In the genomic region with DNA sequence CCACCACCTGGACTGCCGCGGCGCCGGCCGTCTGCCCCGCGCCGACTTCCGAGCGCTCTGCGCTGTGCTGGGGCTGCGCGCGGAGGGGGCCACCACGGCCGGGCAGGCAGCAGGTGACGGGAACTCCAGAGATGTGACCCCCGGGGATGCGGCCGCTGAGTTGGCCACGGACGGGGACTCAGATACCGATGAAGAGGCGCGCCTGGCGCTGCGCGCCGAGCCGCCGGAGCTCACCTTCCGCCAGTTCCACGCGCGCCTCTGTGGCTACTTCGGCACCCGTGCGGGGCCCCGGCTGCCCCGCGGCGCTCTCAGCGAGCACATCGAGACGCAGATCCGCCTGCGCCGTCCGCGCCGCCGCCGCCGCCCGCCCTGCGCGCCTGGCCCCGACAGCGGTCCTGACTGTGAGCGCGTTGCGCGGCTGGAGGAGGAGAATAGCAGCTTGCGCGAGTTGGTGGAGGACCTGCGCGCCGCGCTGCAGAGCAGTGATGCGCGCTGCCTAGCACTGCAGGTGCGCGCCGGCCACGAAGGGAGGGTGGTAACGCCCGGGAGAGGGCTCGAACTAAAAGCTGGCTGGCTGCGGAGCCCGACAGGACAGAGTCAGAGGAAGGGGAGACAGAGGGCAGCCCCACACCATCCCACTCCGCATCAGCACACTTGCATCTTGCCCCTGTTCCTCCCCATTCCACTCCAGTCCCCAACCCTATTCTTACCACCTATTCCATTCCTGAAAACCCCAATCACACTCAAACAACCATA, we compare ENCODE assay signal across 8 cellular contexts. TPM values are rescaled to one million over a fixed set of nuclear protein-coding genes. Genes with fewer than 3 reads are reported as not detected.
A peak's percentile ranks its signal among the peaks of the same experiment; 100 is the strongest.
DNase-seq lines count a peak whose midpoint lies in the region; ATAC-seq, FAIRE-seq and TF ChIP-seq lines count a peak whose summit lies in the region.

No MANE protein-coding gene starts in this region.

- ATAC-seq in mucosa of descending colon (peak; percentile 25), upper lobe of right lung (peak; percentile 1), HG03354 (IDR thresholded peaks at IDR 0.05; ENCODE audit: poor library complexity, severe bottlenecking, unreplicated experiment) (no peak)

- H3K27ac ChIP-seq in BLaER1 (no peak overlapping the region), mammary epithelial cell (ENCODE audit: insufficient read depth, low read depth, low read length) (no peak overlapping the region), upper lobe of right lung (peak overlapping the region; percentile 85)

- H3K4me2 ChIP-seq in BLaER1 (peak overlapping the region; percentile 100), mammary epithelial cell (ENCODE audit: insufficient read depth, low read depth, low read length) (peak overlapping the region; percentile 77)

- no peak overlapping the region for H2AFZ ChIP-seq in mammary epithelial cell (ENCODE audit: low read depth, low read length)

- H3K4me1 ChIP-seq in BLaER1 (peaks cover 87% of the 10 kb centered on the region), mammary epithelial cell (ENCODE audit: insufficient read depth, low read length) (peaks cover 16% of the 10 kb centered on the region), mucosa of descending colon (ENCODE audit: low read depth) (peaks cover 25% of the 10 kb centered on the region), upper lobe of right lung (peaks cover 35% of the 10 kb centered on the region)

- H3K9ac ChIP-seq in BLaER1 (peak overlapping the region; percentile 25; the same call in 1 of the 2 replicates), mammary epithelial cell (ENCODE audit: insufficient read depth, low read length) (no peak overlapping the region)

- H3K27me3 ChIP-seq in BLaER1 (peaks cover 63% of the 10 kb centered on the region), mammary epithelial cell (ENCODE audit: insufficient read depth, low read length) (peaks cover 34% of the 10 kb centered on the region), upper lobe of right lung (peaks cover 12% of the 10 kb centered on the region)

- H4K20me1 ChIP-seq in BLaER1, result peaks cover 28% of the 10 kb centered on the region
- peaks cover 3% of the 10 kb centered on the region for H4K20me1 ChIP-seq in mammary epithelial cell (ENCODE audit: insufficient read depth, low read length)

- FAIRE-seq in GM12891 (lab: Jason Lieb, UNC), result no peak

- no TSS peak for BruUV-seq in mammary epithelial cell (replicated peaks; lab: Mats Ljungman, UMichigan)

- TF ChIP-seq CTCF in mammary epithelial cell (conservative IDR thresholded peaks at IDR 0.05 in 1 of 2, IDR thresholded peaks at IDR 0.05 in 1 of 2; ENCODE audit: extremely low read depth in 1 of 2, insufficient read depth in 1 of 2, low read depth in 1 of 2, low read length in 2 of 2), result no peak
- TF ChIP-seq CTCF in mucosa of descending colon (IDR thresholded peaks at IDR 0.05), result no peak
- no peak for TF ChIP-seq CTCF in upper lobe of right lung (IDR thresholded peaks at IDR 0.05)

- TF ChIP-seq POLR2A in GM12891 (IDR thresholded peaks at IDR 0.05; ENCODE audit: low read depth, low read length), result no peak

- CTCF ChIA-PET in mammary epithelial cell (lab: Charles Lee; ENCODE audit: low non-redundant PET), result no interaction called here

- WGBS in mammary epithelial cell (ENCODE audit: low coverage, missing lambda C conversion rate), result 3% methylated on average over 55 of the region's 81 CpGs

- H3K9me3 ChIP-seq in BLaER1, result no peaks in the 10 kb centered on the region
- no peaks in the 10 kb centered on the region for H3K9me3 ChIP-seq in mammary epithelial cell (replicated peaks; ENCODE audit: insufficient read depth, low read length)
- H3K9me3 ChIP-seq in mucosa of descending colon, result no peaks in the 10 kb centered on the region
- H3K9me3 ChIP-seq in upper lobe of right lung, result no peaks in the 10 kb centered on the region

- in situ Hi-C loops in mammary epithelial cell (cut with MboI; ENCODE audit: low sequenced_read_pairs in 2 of 2), result no loop called here

- intact Hi-C loops in mammary epithelial cell (cut with micrococcal nuclease) (no loop called here), mucosa of descending colon (cut with DNase I, micrococcal nuclease) (no loop called here), upper lobe of right lung (cut with DNase I) (no loop called here)

- H3K36me3 ChIP-seq in BLaER1 (no peaks in the 10 kb centered on the region), mammary epithelial cell (ENCODE audit: insufficient read depth, low read length) (no peaks in the 10 kb centered on the region), mucosa of descending colon (ENCODE audit: low read depth) (no peaks in the 10 kb centered on the region), upper lobe of right lung (no peaks in the 10 kb centered on the region)

- H3K4me3 ChIP-seq in BLaER1 (peak overlapping the region; percentile 69), mammary epithelial cell (replicated peaks in 1 of 3; ENCODE audit: insufficient read depth in 1 of 3, low read depth in 2 of 3, low read length in 3 of 3) (no peak overlapping the region), mucosa of descending colon (peak overlapping the region; percentile 4), upper lobe of right lung (peak overlapping the region; percentile 63)

- no peaks in the 10 kb centered on the region for H3K79me2 ChIP-seq in mammary epithelial cell (ENCODE audit: insufficient read depth, low read length)

- DNase-seq in NCI-H2196 (lab: John Stamatoyannopoulos, UW; ENCODE audit: unreplicated experiment) (peak; percentile 57), mammary epithelial cell (no peak), mucosa of descending colon (peak in 1 of 3 donors; percentile 7), upper lobe of right lung (no peak), nucleus accumbens (lab: John Stamatoyannopoulos, UW) (no peak), GM12891 (ENCODE audit: insufficient read length, low spot score) (no peak)

- dilution Hi-C loops in mammary epithelial cell (cut with HindIII; ENCODE audit: low sequenced_read_pairs), result no loop called here

TF ChIP-seq in GM12891, 5 proteins besides CTCF, POLR2A, EP300 and RAD21:
- TF ChIP-seq SPI1 (IDR thresholded peaks at IDR 0.05; ENCODE audit: low read depth, low read length), result no peak
- no peak for TF ChIP-seq TAF1 (IDR thresholded peaks at IDR 0.05; ENCODE audit: low read depth, low read length)
- TF ChIP-seq POLR2AphosphoS5 (IDR thresholded peaks at IDR 0.05; ENCODE audit: low read depth, low read length), result no peak
- no peak for TF ChIP-seq PAX5 (IDR thresholded peaks at IDR 0.05; ENCODE audit: insufficient read depth, low read length, severe bottlenecking)
- TF ChIP-seq POU2F2 (IDR thresholded peaks at IDR 0.05; ENCODE audit: low read depth, low read length), result no peak

RNA-seq across cellular contexts. Expression of gene EFCC1, which starts 0.9 kb away (rescaled TPM):
- total RNA-seq in mammary epithelial cell, result under 1 TPM in 1 of 2 donors, not detected in 1; under 0.01 TPM
- not detected for polyA plus RNA-seq in mammary epithelial cell
- polyA minus RNA-seq in mammary epithelial cell, result not detected
- 10 to 100 TPM in 1 of 3 donors, 1 to 10 TPM in 2; 1.8 to 12.0 (median 3.6) TPM for total RNA-seq in mucosa of descending colon
- 17.2 TPM for total RNA-seq in upper lobe of right lung
- not detected for polyA plus RNA-seq in GM12891 (2012; ENCODE audit: low read depth, missing spikeins)

RNA-seq across cellular contexts. Expression of gene CFAP92, which starts 8.1 kb away (rescaled TPM):
- 1 to 10 TPM in 1 of 2 donors, under 1 TPM in 1; 0.83 to 1.0 TPM for total RNA-seq in mammary epithelial cell
- 0.29 TPM for polyA plus RNA-seq in mammary epithelial cell
- polyA minus RNA-seq in mammary epithelial cell, result 3.5 TPM
- 1 to 10 TPM; 1.1 to 1.5 (median 1.3) TPM for total RNA-seq in mucosa of descending colon
- 1.9 TPM for total RNA-seq in upper lobe of right lung
- 0.08 TPM for polyA plus RNA-seq in GM12891 (2012; ENCODE audit: low read depth, missing spikeins)

RNA-seq across cellular contexts. Expression of gene GP9, which starts 58.6 kb away (rescaled TPM):
- total RNA-seq in mammary epithelial cell (not detected), mucosa of descending colon (under 1 TPM in 1 of 3 donors, not detected in 2; 0.90 TPM), upper lobe of right lung (1.2 TPM)
- polyA plus RNA-seq in mammary epithelial cell, result not detected
- not detected for polyA minus RNA-seq in mammary epithelial cell
- 0.24 TPM for polyA plus RNA-seq in GM12891 (2012; ENCODE audit: low read depth, missing spikeins)

Comparison
In these comparisons a context has a peak if more than half of its experiments do, and no peak if none do; other contexts are left out.
1. H3K4me3 ChIP-seq: peak in BLaER1 (single experiment), mucosa of descending colon (single experiment) and upper lobe of right lung (single experiment); none in mammary epithelial cell (0 of 3).